ENCODE assay signal across 19 cellular contexts in the genomic region with DNA sequence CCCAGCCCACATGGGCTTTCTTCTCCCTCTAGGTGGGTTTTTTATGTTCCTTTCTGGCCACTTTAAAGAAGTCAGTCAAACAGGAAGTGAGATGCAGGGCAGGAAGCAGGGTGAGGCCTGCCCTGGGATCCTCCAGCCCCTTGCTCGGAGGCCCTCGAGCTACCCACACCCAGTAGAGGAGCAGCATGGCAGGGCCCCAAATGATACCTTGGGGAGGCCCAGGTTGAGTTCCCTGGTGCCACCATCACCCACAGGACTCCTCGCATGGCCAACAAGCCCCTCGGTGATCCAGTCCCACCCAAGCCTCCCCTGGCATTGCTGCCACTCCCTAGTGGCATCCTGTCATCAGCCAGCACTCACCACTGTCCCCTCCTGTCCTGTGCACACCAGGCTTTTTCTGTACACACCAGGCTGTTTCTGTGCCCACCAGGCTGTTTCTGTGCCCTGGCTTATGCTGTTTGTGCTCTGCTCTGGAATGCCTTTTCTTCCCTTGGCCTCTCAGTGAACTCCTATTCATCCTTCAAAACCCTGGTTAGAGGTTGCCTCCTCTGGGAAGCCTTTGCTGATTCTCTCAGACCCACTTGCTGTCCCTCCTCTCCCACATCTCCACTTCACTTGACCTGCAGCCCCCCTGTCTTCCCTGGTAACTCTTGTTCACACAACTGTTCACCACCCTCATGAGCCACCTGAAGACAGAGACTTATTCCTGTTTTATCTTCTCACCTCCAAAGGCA. TPM values are rescaled to one million over a fixed set of nuclear protein-coding genes. Genes with fewer than 3 reads are reported as not detected.
DNase-seq lines count a peak whose midpoint lies in the region; ATAC-seq and TF ChIP-seq lines count a peak whose summit lies in the region.
"Had no signal": no experiment of that assay in that cellular context is flagged by ENCODE, and none has a peak within 500 bp of the region (broad histone marks: within the 10 kb centered on the region; RNA-seq: fewer than 3 reads in every experiment).

No MANE protein-coding gene starts in this region.

- no peak for TF ChIP-seq EP300 in SK-N-SH (IDR thresholded peaks at IDR 0.05; ENCODE audit: borderline replicate concordance in 1 of 2, low read depth in 1 of 2, low read length in 1 of 2)

- no peak overlapping the region for H3K9ac ChIP-seq in SK-N-SH

- 68% methylated on average over 3 of the region's 4 CpGs for WGBS in SK-N-SH (ENCODE audit: low lambda C conversion rate)

- H2AFZ ChIP-seq in SK-N-SH (ENCODE audit: low read depth) = no peak overlapping the region

- no peaks in the 10 kb centered on the region for H4K20me1 ChIP-seq in SK-N-SH (ENCODE audit: insufficient read depth)

- no peaks in the 10 kb centered on the region for H3K9me2 ChIP-seq in SK-N-SH

- H3K27ac Mint-ChIP-seq in activated CD4-positive, alpha-beta memory T cell treated with anti-CD3 and anti-CD28 coated beads for 36 hours = peak overlapping the region; percentile 7
- H3K27ac Mint-ChIP-seq in neural crest cell (ENCODE audit: unreplicated experiment) = peak overlapping the region; percentile 97
- H3K27ac Mint-ChIP-seq: endodermal cell; stimulated activated naive B cell treated with anti-CD40 and anti-IgM and Interleukin-4, amounts not matched to agents 10 μg/mL and 1 μg/mL and 100 μg/mL, for 72 hours had no signal

- no peak for ATAC-seq in SK-N-SH treated with all-trans-retinoic acid at 6 μM for 48 hours
- ATAC-seq in HG03439 (IDR thresholded peaks at IDR 0.05; ENCODE audit: unreplicated experiment) = no peak
- no peak for ATAC-seq in GM21737 (IDR thresholded peaks at IDR 0.05; ENCODE audit: unreplicated experiment)
- ATAC-seq: K562 had no signal

- peaks cover 15% of the 10 kb centered on the region for H3K4me1 Mint-ChIP-seq in activated CD4-positive, alpha-beta memory T cell treated with anti-CD3 and anti-CD28 coated beads for 36 hours (ENCODE audit: low read depth)
- peaks cover 11% of the 10 kb centered on the region for H3K4me1 Mint-ChIP-seq in neural crest cell
- H3K4me1 Mint-ChIP-seq: endodermal cell had no signal

- CTCF ChIA-PET in SK-N-SH (lab: Yijun Ruan, JAX) = interaction anchor here (1.3 to 1.5 kb wide), 2 partner anchors 28 to 40 kb away, joined by 4 to 6 read pairs; no protein-coding TSS in a partner anchor
- CTCF ChIA-PET in activated CD4-positive, alpha-beta memory T cell treated with anti-CD3 and anti-CD28 coated beads for 36 hours (lab: Charles Lee) = interaction anchor here (3.3 kb wide), 1 partner anchor 28 kb away, joined by 12 read pairs; no protein-coding TSS in a partner anchor

- no peak for TF ChIP-seq RAD21 in SK-N-SH (IDR thresholded peaks at IDR 0.05; ENCODE audit: low read length)

- H3K9me3 ChIP-seq in SK-N-SH = no peaks in the 10 kb centered on the region
- H3K9me3 ChIP-seq: vagina had no signal

- H3K4me3 Mint-ChIP-seq in activated CD4-positive, alpha-beta memory T cell treated with anti-CD3 and anti-CD28 coated beads for 36 hours = no peak overlapping the region
- no peak overlapping the region for H3K4me3 Mint-ChIP-seq in neural crest cell
- H3K4me3 Mint-ChIP-seq: endodermal cell; stimulated activated naive B cell treated with anti-CD40 and anti-IgM and Interleukin-4, amounts not matched to agents 10 μg/mL and 1 μg/mL and 100 μg/mL, for 72 hours had no signal

- H3K79me2 ChIP-seq in SK-N-SH (ENCODE audit: insufficient read depth) = no peaks in the 10 kb centered on the region

- H3K27ac ChIP-seq in SK-N-SH (ENCODE audit: low read depth in 2 of 2, low read length in 1 of 2) = no peak overlapping the region
- H3K27ac ChIP-seq: vagina had no signal

- no peaks in the 10 kb centered on the region for H3K27me3 Mint-ChIP-seq in activated CD4-positive, alpha-beta memory T cell treated with anti-CD3 and anti-CD28 coated beads for 36 hours
- H3K27me3 Mint-ChIP-seq in neural crest cell (ENCODE audit: low read depth) = no peaks in the 10 kb centered on the region
- H3K27me3 Mint-ChIP-seq: stimulated activated naive B cell treated with anti-CD40 and anti-IgM and Interleukin-4, amounts not matched to agents 10 μg/mL and 1 μg/mL and 100 μg/mL, for 72 hours had no signal

- peaks cover under 1% of the 10 kb centered on the region for H3K36me3 Mint-ChIP-seq in activated CD4-positive, alpha-beta memory T cell treated with anti-CD3 and anti-CD28 coated beads for 36 hours
- no peaks in the 10 kb centered on the region for H3K36me3 Mint-ChIP-seq in neural crest cell (ENCODE audit: low read depth)
- H3K36me3 Mint-ChIP-seq: stimulated activated naive B cell treated with anti-CD40 and anti-IgM and Interleukin-4, amounts not matched to agents 10 μg/mL and 1 μg/mL and 100 μg/mL, for 72 hours had no signal

- H3K4me2 ChIP-seq in SK-N-SH = no peak overlapping the region

- no peaks in the 10 kb centered on the region for H3K36me3 ChIP-seq in SK-N-SH (replicated peaks in 1 of 2; ENCODE audit: control insufficient read depth in 1 of 2, insufficient read depth in 2 of 2, low read length in 1 of 2)
- H3K36me3 ChIP-seq: vagina had no signal

- TF ChIP-seq CTCF in SK-N-SH (IDR thresholded peaks at IDR 0.05) (no peak), neural crest cell (conservative IDR thresholded peaks at IDR 0.05) (no peak)

- no peaks in the 10 kb centered on the region for H3K4me1 ChIP-seq in SK-N-SH (ENCODE audit: control insufficient read depth in 1 of 2, insufficient read depth in 2 of 2, low read depth in 1 of 2, low read length in 1 of 2)
- H3K4me1 ChIP-seq: vagina had no signal

- DNase-seq in SK-N-SH (no peak), neural crest cell (ENCODE audit: low read depth, low spot score) (no peak), NCI-H69 (lab: John Stamatoyannopoulos, UW) (no peak)
- DNase-seq in Jurkat, Clone E6-1 (ENCODE audit: low read depth, low spot score) = peak; percentile 80
- no peak for DNase-seq in activated CD4-positive, alpha-beta memory T cell treated with anti-CD3 and anti-CD28 coated beads for 36 hours
- DNase-seq: activated naive CD4-positive, alpha-beta T cell treated with Interleukin-2 at 50 U/mL for 16 hours; endodermal cell; foreskin fibroblast; NCI-H187 treated with DMSO at 0.1 percent for 48 hours; stimulated activated naive B cell treated with anti-CD40 and anti-IgM and Interleukin-4, amounts not matched to agents 10 μg/mL and 1 μg/mL and 100 μg/mL, for 72 hours had no signal

- H3K4me3 ChIP-seq in SK-N-SH (ENCODE audit: low read depth in 2 of 2, low read length in 1 of 2) = no peak overlapping the region; a peak in 1 of 4 replicates
- peak overlapping the region; percentile 13; the same call in 1 of the 2 replicates for H3K4me3 ChIP-seq in Jurkat, Clone E6-1 (ENCODE audit: low read length)
- H3K4me3 ChIP-seq: K562, vagina had no signal

- intact Hi-C loops in activated CD4-positive, alpha-beta memory T cell treated with anti-CD3 and anti-CD28 coated beads for 36 hours (cut with micrococcal nuclease) = no loop called here

- H3K9me3 Mint-ChIP-seq in activated CD4-positive, alpha-beta memory T cell treated with anti-CD3 and anti-CD28 coated beads for 36 hours = no peaks in the 10 kb centered on the region
- no peaks in the 10 kb centered on the region for H3K9me3 Mint-ChIP-seq in neural crest cell
- H3K9me3 Mint-ChIP-seq: endodermal cell; stimulated activated naive B cell treated with anti-CD40 and anti-IgM and Interleukin-4, amounts not matched to agents 10 μg/mL and 1 μg/mL and 100 μg/mL, for 72 hours had no signal

- no peaks in the 10 kb centered on the region; the same call in 1 of the 2 replicates for H3K27me3 ChIP-seq in SK-N-SH (ENCODE audit: insufficient read depth)
- H3K27me3 ChIP-seq: vagina had no signal

- POLR2A ChIA-PET in SK-N-SH (lab: Yijun Ruan, JAX) = no interaction called here
- POLR2A ChIA-PET in activated CD4-positive, alpha-beta memory T cell treated with anti-CD3 and anti-CD28 coated beads for 36 hours (lab: Charles Lee) = no interaction called here

- H3F3A ChIP-seq in SK-N-SH (replicated peaks; ENCODE audit: insufficient read depth) = no peaks in the 10 kb centered on the region

TF ChIP-seq in SK-N-SH treated with all-trans-retinoic acid at 6 μM for 48 hours, 23 proteins besides CTCF, POLR2A, EP300 and RAD21 (continues in another document):
- TF ChIP-seq TOX (CRISPR knock-in tag; IDR thresholded peaks at IDR 0.05; ENCODE audit: borderline replicate concordance) = no peak

RNA-seq across cellular contexts. Expression of a gene that starts 3.1 kb away (rescaled TPM):
- 0.02 TPM in 1 of 2 replicates, not detected in the other for polyA plus RNA-seq in SK-N-SH (2012; rRNA removed)
- 0.01 TPM in 1 of 2 replicates, not detected in the other for polyA plus RNA-seq in SK-N-SH (2012; cell fraction: cytosol; rRNA removed)
- 0.05 and 0.12 TPM in 2 replicates for polyA plus RNA-seq in SK-N-SH (2012; cell fraction: nucleus; rRNA removed)
- 1.3 TPM for polyA plus RNA-seq in Jurkat, Clone E6-1 (2012; ENCODE audit: insufficient read depth, insufficient read length)
- under 1 TPM; 0.33 to 0.36 TPM for total RNA-seq in activated CD4-positive, alpha-beta memory T cell treated with anti-CD3 and anti-CD28 coated beads for 36 hours
- 0.16 and 0.32 TPM in 2 replicates for total RNA-seq in neural crest cell
- total RNA-seq: A172, bronchial epithelial cell, NCI-H460 had no signal

RNA-seq across cellular contexts. Expression of a gene that starts 8.4 kb away (rescaled TPM):
- not detected in 2 replicates for polyA plus RNA-seq in SK-N-SH (2012; rRNA removed)
- polyA plus RNA-seq in SK-N-SH (2012; cell fraction: cytosol; rRNA removed) = 0.01 TPM in 1 of 2 replicates, not detected in the other
- polyA plus RNA-seq in SK-N-SH (2012; cell fraction: nucleus; rRNA removed) = 0.37 and 0.79 TPM in 2 replicates
- polyA plus RNA-seq in Jurkat, Clone E6-1 (2012; ENCODE audit: insufficient read depth, insufficient read length) = not detected
- not detected for total RNA-seq in activated CD4-positive, alpha-beta memory T cell treated with anti-CD3 and anti-CD28 coated beads for 36 hours
- total RNA-seq in neural crest cell = not detected in 2 replicates
- total RNA-seq: bronchial epithelial cell, endodermal cell, K562, lung microvascular endothelial cell, NCI-H460, vagina had no signal

RNA-seq across cellular contexts. Expression of a gene that starts 17.0 kb away (rescaled TPM):
- polyA plus RNA-seq in SK-N-SH (2012; rRNA removed) = 26.1 and 34.7 TPM in 2 replicates
- 17.2 and 22.7 TPM in 2 replicates for polyA plus RNA-seq in SK-N-SH (2012; cell fraction: cytosol; rRNA removed)
- 28.2 and 44.0 TPM in 2 replicates for polyA plus RNA-seq in SK-N-SH (2012; cell fraction: nucleus; rRNA removed)
- 56.3 TPM for polyA plus RNA-seq in Jurkat, Clone E6-1 (2012; ENCODE audit: insufficient read depth, insufficient read length)
- 10 to 100 TPM; 40.6 to 42.1 TPM for total RNA-seq in activated CD4-positive, alpha-beta memory T cell treated with anti-CD3 and anti-CD28 coated beads for 36 hours
- total RNA-seq in neural crest cell = 41.6 and 44.3 TPM in 2 replicates

RNA-seq across cellular contexts. Expression of a gene that starts 47.5 kb away (rescaled TPM):
- 44.0 and 58.9 TPM in 2 replicates for polyA plus RNA-seq in SK-N-SH (2012; rRNA removed)
- 36.1 and 49.0 TPM in 2 replicates for polyA plus RNA-seq in SK-N-SH (2012; cell fraction: cytosol; rRNA removed)
- 55.2 and 72.4 TPM in 2 replicates for polyA plus RNA-seq in SK-N-SH (2012; cell fraction: nucleus; rRNA removed)
- 234 TPM for polyA plus RNA-seq in Jurkat, Clone E6-1 (2012; ENCODE audit: insufficient read depth, insufficient read length)
- 100 to 1,000 TPM; 127 to 139 TPM for total RNA-seq in activated CD4-positive, alpha-beta memory T cell treated with anti-CD3 and anti-CD28 coated beads for 36 hours
- 183 and 189 TPM in 2 replicates for total RNA-seq in neural crest cell

RNA-seq across cellular contexts. Expression of a gene that starts 55.1 kb away (rescaled TPM):
- polyA plus RNA-seq in SK-N-SH (2012; rRNA removed) = 38.0 and 52.7 TPM in 2 replicates
- 33.3 and 44.2 TPM in 2 replicates for polyA plus RNA-seq in SK-N-SH (2012; cell fraction: cytosol; rRNA removed)
- polyA plus RNA-seq in SK-N-SH (2012; cell fraction: nucleus; rRNA removed) = 23.4 and 25.2 TPM in 2 replicates
- 139 TPM for polyA plus RNA-seq in Jurkat, Clone E6-1 (2012; ENCODE audit: insufficient read depth, insufficient read length)
- 100 to 1,000 TPM; 101 to 106 TPM for total RNA-seq in activated CD4-positive, alpha-beta memory T cell treated with anti-CD3 and anti-CD28 coated beads for 36 hours
- total RNA-seq in neural crest cell = 64.4 and 65.6 TPM in 2 replicates
